ENCODE assay signal across 19 cellular contexts in the genomic region with DNA sequence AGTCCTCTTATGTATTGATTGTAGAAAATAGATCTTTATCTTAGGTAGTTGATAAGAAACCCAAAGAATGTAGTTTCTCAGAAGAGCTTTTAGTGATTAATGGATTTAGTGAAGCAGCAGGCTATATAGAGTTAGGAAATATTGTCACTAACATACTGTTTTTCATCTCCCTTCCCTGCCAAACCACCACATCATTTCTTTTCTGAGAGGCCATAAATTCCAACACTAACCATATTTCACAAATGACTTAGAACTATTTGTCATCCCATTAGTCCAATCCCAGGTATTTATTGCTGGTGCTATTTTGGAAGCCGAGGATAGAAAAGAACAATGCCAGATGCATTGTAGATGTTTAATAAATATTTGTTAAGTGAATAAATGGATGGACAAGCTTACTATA.
"Had no signal": no experiment of that assay in that cellular context is flagged by ENCODE, and none has a peak within 500 bp of the region (broad histone marks: within the 10 kb centered on the region; RNA-seq: fewer than 3 reads in every experiment).

No MANE protein-coding gene starts in this region.

- H3K4me2 ChIP-seq: neural progenitor cell had no signal

- H3K4me3 ChIP-seq: breast epithelium, neural progenitor cell, prostate gland, right atrium auricular region, skin epidermis, tibial nerve had no signal

- H3K4me1 ChIP-seq: prostate gland had no signal

- H2AFZ ChIP-seq: neural progenitor cell had no signal

- H3K27ac ChIP-seq: breast epithelium, neural progenitor cell, prostate gland, right atrium auricular region, skin epidermis, tibial nerve had no signal

- H3K9ac ChIP-seq: neural progenitor cell had no signal

- H3K36me3 ChIP-seq: breast epithelium, neural progenitor cell, prostate gland, right atrium auricular region had no signal

- H3K27me3 ChIP-seq: breast epithelium, neural progenitor cell, right atrium auricular region, tibial nerve had no signal

- H3K9me3 ChIP-seq: breast epithelium, prostate gland, tibial nerve had no signal

- ATAC-seq: activated T-helper 17 cell treated with anti-CD3 and anti-CD28 coated beads, Interleukin-2, amount 50 U/mL, for 72 hours; esophagus mucosa; left ventricle myocardium superior had no signal

- DNase-seq: activated CD4-positive, alpha-beta memory T cell treated with anti-CD3 and anti-CD28 coated beads, Interleukin-2, amount 10 ng/mL, durations not matched to agents 7 days and 5 days; activated CD4-positive, alpha-beta T cell treated with anti-CD3 and anti-CD28 coated beads for 48 hours; activated CD4-positive, CD25-positive, alpha-beta regulatory T cell; activated naive CD4-positive, alpha-beta T cell; activated naive CD8-positive, alpha-beta T cell treated with anti-CD3 and anti-CD28 coated beads for 36 hours; activated T-cell treated with anti-CD3 and anti-CD28 coated beads, Interleukin-2, amount 50 U/mL, for 1 hour; cerebellar nuclear complex; effector CD4-positive, alpha-beta T cell; left ventricle myocardium superior; stimulated activated CD4-positive, alpha-beta T cell treated with anti-CD3 and anti-CD28 coated beads, Interleukin-15, amount 100 ng/mL, for 24 hours; stimulated activated CD4-positive, alpha-beta T cell treated with anti-CD3 and anti-CD28 coated beads, Interleukin-2, amount 100 ng/mL, for 48 hours had no signal
